Comparison of ENCODE assay signal across 10 cellular contexts in genomic region chr10:112369495-112370423, GRCh38. TPM values are rescaled to one million over a fixed set of nuclear protein-coding genes. Genes with fewer than 3 reads are reported as not detected.
A peak's percentile ranks its signal among the peaks of the same experiment; 100 is the strongest.
DNase-seq lines count a peak whose midpoint lies in the region; ATAC-seq and TF ChIP-seq lines count a peak whose summit lies in the region.
"Had no signal": no experiment of that assay in that cellular context is flagged by ENCODE, and none has a peak within 500 bp of the region (broad histone marks: within the 10 kb centered on the region; RNA-seq: fewer than 3 reads in every experiment).

No MANE protein-coding gene starts in this region.

- peaks cover 2% of the 10 kb centered on the region for H3K9me3 Mint-ChIP-seq in natural killer cell treated with Interleukin-12 subunit alpha and Interleukin-12 subunit beta and Interleukin-15 and Interleukin-18, amount 100 ng/mL, for 72 hours
- no peaks in the 10 kb centered on the region for H3K9me3 Mint-ChIP-seq in Calu3 (ENCODE audit: low read depth, unreplicated experiment)

- intact Hi-C loops in Calu3 (cut with micrococcal nuclease; ENCODE audit: unreplicated experiment), result no loop called here

- no peaks in the 10 kb centered on the region for H3K27me3 ChIP-seq in hepatocyte
- H3K27me3 ChIP-seq: pancreas had no signal

- H2AFZ ChIP-seq in hepatocyte, result no peak overlapping the region
- H2AFZ ChIP-seq: PC-9 had no signal

- TF ChIP-seq CTCF in hepatocyte (IDR thresholded peaks at IDR 0.05; ENCODE audit: poor library complexity) (no peak), Calu3 (IDR thresholded peaks at IDR 0.05; ENCODE audit: unreplicated experiment) (no peak)

- H3K9me2 ChIP-seq in hepatocyte (replicated peaks; ENCODE audit: insufficient read depth), result no peaks in the 10 kb centered on the region

- H4K20me1 ChIP-seq in hepatocyte (ENCODE audit: insufficient read depth, poor library complexity, severe bottlenecking), result no peaks in the 10 kb centered on the region

- H3K27ac Mint-ChIP-seq in natural killer cell treated with Interleukin-12 subunit alpha and Interleukin-12 subunit beta and Interleukin-15 and Interleukin-18, amount 100 ng/mL, for 72 hours, result no peak overlapping the region
- H3K27ac Mint-ChIP-seq in Calu3 (ENCODE audit: unreplicated experiment), result no peak overlapping the region

- H3K9me3 ChIP-seq in hepatocyte (ENCODE audit: low read depth), result no peaks in the 10 kb centered on the region
- H3K9me3 ChIP-seq: pancreas had no signal

- peaks cover 0 to 7% of the 10 kb centered on the region in 2 donors for H3K27me3 Mint-ChIP-seq in natural killer cell treated with Interleukin-12 subunit alpha and Interleukin-12 subunit beta and Interleukin-15 and Interleukin-18, amount 100 ng/mL, for 72 hours
- H3K27me3 Mint-ChIP-seq in Calu3 (ENCODE audit: unreplicated experiment), result no peaks in the 10 kb centered on the region

- no peak overlapping the region for H3K4me2 ChIP-seq in hepatocyte
- H3K4me2 ChIP-seq: PC-9 had no signal

- WGBS in hepatocyte (ENCODE audit: low lambda C conversion rate, missing lambda C conversion rate), result 92% methylated on average over 34 of the region's 40 CpGs

- no peaks in the 10 kb centered on the region for H3K79me2 ChIP-seq in hepatocyte

- no TSS peak for BruUV-seq in Calu3 (replicated peaks; lab: Mats Ljungman, UMichigan)

- CTCF ChIA-PET in Calu3 (lab: Charles Lee), result no interaction called here

- H3K4me3 ChIP-seq in hepatocyte, result no peak overlapping the region
- H3K4me3 ChIP-seq: pancreas, PC-9 had no signal

- DNase-seq in natural killer cell treated with Interleukin-12 subunit alpha and Interleukin-12 subunit beta and Interleukin-15 and Interleukin-18, amount 100 ng/mL, for 72 hours (ENCODE audit: low spot score), result no peak
- no peak for DNase-seq in hepatocyte (ENCODE audit: low spot score)
- DNase-seq in Kasumi-1 (lab: John Stamatoyannopoulos, UW), result no peak
- DNase-seq in Calu3, result no peak
- DNase-seq: KBM-7, PC-9 had no signal

- H3K36me3 Mint-ChIP-seq in natural killer cell treated with Interleukin-12 subunit alpha and Interleukin-12 subunit beta and Interleukin-15 and Interleukin-18, amount 100 ng/mL, for 72 hours, result no peaks in the 10 kb centered on the region
- H3K36me3 Mint-ChIP-seq in Calu3 (ENCODE audit: insufficient read depth, unreplicated experiment), result no peaks in the 10 kb centered on the region

- ATAC-seq in GM19025 (IDR thresholded peaks at IDR 0.05; ENCODE audit: low read depth, unreplicated experiment), result peak; percentile 90
- ATAC-seq in GM21786 (IDR thresholded peaks at IDR 0.05; ENCODE audit: unreplicated experiment), result peak; percentile 89
- peak; percentile 88 for ATAC-seq in HG03457 (IDR thresholded peaks at IDR 0.05; ENCODE audit: unreplicated experiment)
- ATAC-seq in natural killer cell treated with Interleukin-12 subunit alpha and Interleukin-12 subunit beta and Interleukin-15 and Interleukin-18, amount 100 ng/mL, for 72 hours, result peak in 1 of 2 donors; percentile 76

- H3K27ac ChIP-seq in hepatocyte, result no peak overlapping the region
- H3K27ac ChIP-seq: pancreas, PC-9 had no signal

- H3K4me1 Mint-ChIP-seq in natural killer cell treated with Interleukin-12 subunit alpha and Interleukin-12 subunit beta and Interleukin-15 and Interleukin-18, amount 100 ng/mL, for 72 hours (ENCODE audit: low read depth in 2 of 2), result peaks cover 12 to 30% of the 10 kb centered on the region in 2 donors
- H3K4me1 Mint-ChIP-seq in Calu3 (ENCODE audit: low read depth, unreplicated experiment), result peaks cover 13% of the 10 kb centered on the region

- no peaks in the 10 kb centered on the region for H3K36me3 ChIP-seq in hepatocyte (replicated peaks; ENCODE audit: insufficient read depth, low read depth)
- H3K36me3 ChIP-seq: pancreas had no signal

- peak overlapping the region; percentile 27 for H3K4me3 Mint-ChIP-seq in natural killer cell treated with Interleukin-12 subunit alpha and Interleukin-12 subunit beta and Interleukin-15 and Interleukin-18, amount 100 ng/mL, for 72 hours
- H3K4me3 Mint-ChIP-seq in Calu3 (ENCODE audit: low read depth, unreplicated experiment), result no peak overlapping the region

- peaks cover 29% of the 10 kb centered on the region for H3K4me1 ChIP-seq in hepatocyte (ENCODE audit: insufficient read depth)
- H3K4me1 ChIP-seq: pancreas had no signal

RNA-seq across cellular contexts. Expression of gene ACSL5, which starts 4.2 kb away (rescaled TPM):
- total RNA-seq in natural killer cell treated with Interleukin-12 subunit alpha and Interleukin-12 subunit beta and Interleukin-15 and Interleukin-18, amount 100 ng/mL, for 72 hours, result 100 to 1,000 TPM in 1 of 2 donors, 10 to 100 TPM in 1; 85.4 to 111 TPM
- total RNA-seq in hepatocyte (40.2 and 43.1 TPM in 2 replicates), Calu3 (2022) (35.3 and 59.2 TPM in 2 replicates)
- 22.2 and 22.7 TPM in 2 replicates for polyA plus RNA-seq in hepatocyte
